ENCODE assay signal across 1 cellular context in the genomic region with DNA sequence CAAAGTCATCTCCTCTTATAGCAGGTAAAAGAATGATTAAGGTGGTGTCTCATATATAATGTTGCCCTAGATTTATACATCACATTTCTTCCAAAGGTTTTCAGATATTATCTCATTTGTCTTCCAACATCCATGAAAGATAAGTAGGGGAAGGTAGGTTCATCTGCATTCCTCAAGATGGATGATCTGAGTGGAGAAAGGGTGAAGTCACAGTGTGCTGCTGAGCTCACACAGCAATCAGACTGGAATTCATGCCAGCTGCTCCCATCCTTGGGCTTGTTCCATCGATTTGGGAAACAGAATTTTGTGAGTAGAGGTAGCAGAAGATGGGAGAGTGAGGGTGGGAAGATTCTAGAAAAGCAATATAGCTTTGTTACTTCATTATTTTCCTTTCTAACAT.
TF ChIP-seq lines count a peak whose summit lies in the region.

No MANE protein-coding gene starts in this region.

TF ChIP-seq in HEK293T, 16 proteins besides CTCF, POLR2A, EP300 and RAD21 (continued from another document):
- TF ChIP-seq CTBP1 (IDR thresholded peaks at IDR 0.05; ENCODE audit: borderline replicate concordance) (no peak), L3MBTL2 (conservative IDR thresholded peaks at IDR 0.05) (no peak), ZNF384 (IDR thresholded peaks at IDR 0.05) (no peak), NFRKB (IDR thresholded peaks at IDR 0.05) (no peak), ELF4 (IDR thresholded peaks at IDR 0.05) (no peak), HDGF (IDR thresholded peaks at IDR 0.05; ENCODE audit: borderline replicate concordance) (no peak)
